In the genomic region with DNA sequence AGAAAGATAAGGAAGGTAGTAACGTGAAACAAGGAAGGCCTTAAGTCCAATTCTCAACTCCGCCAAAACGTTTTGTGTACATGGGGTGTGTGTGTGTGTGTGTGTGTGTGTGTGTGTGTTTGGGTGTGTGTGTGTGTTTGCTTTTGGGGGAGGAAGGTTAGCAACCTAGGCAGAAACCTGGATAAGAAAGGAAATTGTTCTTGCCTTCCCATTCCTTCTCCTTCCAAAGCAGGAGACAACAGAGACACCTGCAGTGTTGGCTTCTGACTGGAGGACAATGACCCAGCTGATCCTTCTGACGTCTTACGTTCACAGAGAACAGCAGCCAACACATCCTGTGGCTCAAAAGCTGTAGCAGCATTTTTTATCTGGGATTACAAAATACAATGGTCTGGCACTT, we compare ENCODE assay signal across 17 cellular contexts.
"Had no signal": no experiment of that assay in that cellular context is flagged by ENCODE, and none has a peak within 500 bp of the region (broad histone marks: within the 10 kb centered on the region; RNA-seq: fewer than 3 reads in every experiment).

No MANE protein-coding gene starts in this region.

- DNase-seq: activated CD4-positive, CD25-positive, alpha-beta regulatory T cell treated with anti-CD3 and anti-CD28 coated beads, Interleukin-2, amount 50 U/mL, for 72 hours; activated naive CD4-positive, alpha-beta T cell treated with Interleukin-2 at 50 U/mL for 16 hours; activated naive CD8-positive, alpha-beta T cell treated with anti-CD3 and anti-CD28 coated beads, Interleukin-2, amount 50 U/mL, for 24 hours; aorta; dorsolateral prefrontal cortex; foreskin fibroblast; glutamatergic neuron; natural killer cell; right cardiac atrium; stimulated activated CD4-positive, alpha-beta T cell treated with anti-CD3 and anti-CD28 coated beads, Interleukin-4, amount 100 ng/mL, for 4 hours; stimulated activated CD8-positive, alpha-beta memory T cell treated with anti-CD3 and anti-CD28 coated beads, Interleukin-4, amount 100 ng/mL, for 48 hours; stimulated activated naive CD8-positive, alpha-beta T cell treated with anti-CD3 and anti-CD28 coated beads, Interleukin-15, Interleukin-2, amounts not matched to agents 100 U/mL and 50 U/mL, for 24 hours; T-cell; T-helper 9 cell had no signal

- H3K4me3 ChIP-seq: breast epithelium, dorsolateral prefrontal cortex, smooth muscle cell had no signal

- H3K9me3 ChIP-seq: breast epithelium had no signal

- ATAC-seq: activated naive CD8-positive, alpha-beta T cell treated with anti-CD3 and anti-CD28 coated beads, Interleukin-2, amount 50 U/mL, for 24 hours; esophagus mucosa; natural killer cell; right cardiac atrium; stimulated activated naive CD8-positive, alpha-beta T cell treated with anti-CD3 and anti-CD28 coated beads, Interleukin-15, Interleukin-2, amounts not matched to agents 100 U/mL and 50 U/mL, for 24 hours; T-cell had no signal

- H3K36me3 ChIP-seq: breast epithelium had no signal

- H3K4me1 ChIP-seq: breast epithelium had no signal

- H3K27ac ChIP-seq: breast epithelium, dorsolateral prefrontal cortex had no signal

- H3K27me3 ChIP-seq: breast epithelium, dorsolateral prefrontal cortex had no signal
